ENCODE assay signal across 28 cellular contexts in genomic region chr6:123062645-123063044, GRCh38.
DNase-seq lines count a peak whose midpoint lies in the region; ATAC-seq and TF ChIP-seq lines count a peak whose summit lies in the region.
"Had no signal": no experiment of that assay in that cellular context is flagged by ENCODE, and none has a peak within 500 bp of the region (broad histone marks: within the 10 kb centered on the region; RNA-seq: fewer than 3 reads in every experiment).

No MANE protein-coding gene starts in this region.

- peak overlapping the region; percentile 72 for H3K27ac ChIP-seq in A673 (ENCODE audit: low read depth, low read length, poor library complexity, severe bottlenecking)
- peak overlapping the region; percentile 52 for H3K27ac ChIP-seq in iPS-18a (ENCODE audit: low read length)
- H3K27ac ChIP-seq in upper lobe of left lung, result no peak overlapping the region
- H3K27ac ChIP-seq: gastroesophageal sphincter, Peyer's patch, upper lobe of right lung, VCaP had no signal

- ATAC-seq in upper lobe of left lung (ENCODE audit: low FRiP score in 2 of 2) (no peak), GM21619 (IDR thresholded peaks at IDR 0.05; ENCODE audit: unreplicated experiment) (no peak)
- ATAC-seq: activated T-cell treated with anti-CD3 and anti-CD28 coated beads, Interleukin-2, amount 50 U/mL, for 4 hours; gastroesophageal sphincter; left ventricle myocardium superior; sciatic nerve; stimulated activated memory B cell treated with anti-CD40 and anti-IgM and Interleukin-4, amounts not matched to agents 10 μg/mL and 1 μg/mL and 100 μg/mL, for 72 hours; upper lobe of right lung had no signal

- H3K9ac ChIP-seq in iPS-18a (ENCODE audit: low read length), result peak overlapping the region; percentile 28

- POLR2A ChIA-PET in A673 (lab: Charles Lee; ENCODE audit: low non-redundant PET), result interaction anchor here (0.7 kb wide), 1 partner anchor 586 kb away, joined by 3 read pairs; no protein-coding TSS in a partner anchor

- WGBS in upper lobe of left lung, 2 donors, result 56% methylated on average over 1 of the region's 1 CpG

- no peaks in the 10 kb centered on the region for H3K36me3 Mint-ChIP-seq in activated T-helper 1 cell treated with anti-CD3 and anti-CD28 coated beads, Interleukin-12 subunit alpha, Interleukin-12 subunit beta, Interleukin-2, Interleukin-4 antibody, amounts not matched to agents 30 ng/mL and 10 ng/mL and 1 ng/mL, durations not matched to agents 14 hours and 24 hours and 36 hours (ENCODE audit: low read depth)
- H3K36me3 Mint-ChIP-seq: CD8-positive, alpha-beta memory T cell; stimulated activated memory B cell treated with anti-CD40 and anti-IgM and Interleukin-4, amounts not matched to agents 10 μg/mL and 1 μg/mL and 100 μg/mL, for 72 hours had no signal

- BruUV-seq in A673 (replicated peaks; lab: Mats Ljungman, UMichigan), result no TSS peak

- H3K27me3 ChIP-seq in A673 (replicated peaks; ENCODE audit: insufficient read depth, low read depth, low read length, poor library complexity) (no peaks in the 10 kb centered on the region), iPS-18a (ENCODE audit: control insufficient read depth, insufficient read depth, low read length) (no peaks in the 10 kb centered on the region), upper lobe of left lung (no peaks in the 10 kb centered on the region)
- H3K27me3 ChIP-seq: gastroesophageal sphincter, Peyer's patch, upper lobe of right lung had no signal

- DNase-seq in A673 (ENCODE audit: low spot score) (peak; percentile 77), LHCN-M2 (ENCODE audit: low read depth) (peak; percentile 3), NCI-H774 (lab: John Stamatoyannopoulos, UW) (peak; percentile 10), upper lobe of left lung (no peak), dermis blood vessel endothelial cell (no peak)
- DNase-seq in activated T-helper 1 cell treated with anti-CD3 and anti-CD28 coated beads, Interleukin-12 subunit alpha, Interleukin-12 subunit beta, Interleukin-2, Interleukin-4 antibody, amounts not matched to agents 30 ng/mL and 10 ng/mL and 1 ng/mL, durations not matched to agents 14 hours and 24 hours and 36 hours (ENCODE audit: low spot score), result no peak
- DNase-seq: activated CD4-positive, alpha-beta T cell treated with anti-CD3 and anti-CD28 coated beads, Interleukin-2, amount 10 ng/mL, durations not matched to agents 24 days and 14 days; activated T-cell treated with anti-CD3 and anti-CD28 coated beads, Interleukin-2, amount 50 U/mL, for 4 hours; CD8-positive, alpha-beta memory T cell; GF-D8; hypothalamus; left ventricle myocardium superior; NCI-H187; Peyer's patch; posterior cingulate gyrus; SIG-M5; stimulated activated CD4-positive, alpha-beta T cell treated with anti-CD3 and anti-CD28 coated beads, Interleukin-4, amount 100 ng/mL, for 4 hours; SW 1271; T-helper 9 cell; upper lobe of right lung had no signal

- no peaks in the 10 kb centered on the region for H3K9me3 Mint-ChIP-seq in activated T-helper 1 cell treated with anti-CD3 and anti-CD28 coated beads, Interleukin-12 subunit alpha, Interleukin-12 subunit beta, Interleukin-2, Interleukin-4 antibody, amounts not matched to agents 30 ng/mL and 10 ng/mL and 1 ng/mL, durations not matched to agents 14 hours and 24 hours and 36 hours
- H3K9me3 Mint-ChIP-seq: nephron; stimulated activated memory B cell treated with anti-CD40 and anti-IgM and Interleukin-4, amounts not matched to agents 10 μg/mL and 1 μg/mL and 100 μg/mL, for 72 hours had no signal

- no peak for TF ChIP-seq POLR2A in upper lobe of left lung (IDR thresholded peaks at IDR 0.05)

- H3K4me1 Mint-ChIP-seq in activated T-helper 1 cell treated with anti-CD3 and anti-CD28 coated beads, Interleukin-12 subunit alpha, Interleukin-12 subunit beta, Interleukin-2, Interleukin-4 antibody, amounts not matched to agents 30 ng/mL and 10 ng/mL and 1 ng/mL, durations not matched to agents 14 hours and 24 hours and 36 hours (ENCODE audit: low read depth), result peaks cover 12% of the 10 kb centered on the region
- H3K4me1 Mint-ChIP-seq: B cell; CD8-positive, alpha-beta memory T cell; nephron; stimulated activated memory B cell treated with anti-CD40 and anti-IgM and Interleukin-4, amounts not matched to agents 10 μg/mL and 1 μg/mL and 100 μg/mL, for 72 hours had no signal

- no peak overlapping the region for H3K27ac Mint-ChIP-seq in activated T-helper 1 cell treated with anti-CD3 and anti-CD28 coated beads, Interleukin-12 subunit alpha, Interleukin-12 subunit beta, Interleukin-2, Interleukin-4 antibody, amounts not matched to agents 30 ng/mL and 10 ng/mL and 1 ng/mL, durations not matched to agents 14 hours and 24 hours and 36 hours
- H3K27ac Mint-ChIP-seq: activated CD4-positive, alpha-beta T cell treated with anti-CD3 and anti-CD28 coated beads, Interleukin-2, amount 10 ng/mL, durations not matched to agents 24 days and 14 days; B cell; CD8-positive, alpha-beta memory T cell; nephron; stimulated activated memory B cell treated with anti-CD40 and anti-IgM and Interleukin-4, amounts not matched to agents 10 μg/mL and 1 μg/mL and 100 μg/mL, for 72 hours had no signal

- CTCF ChIA-PET in A673 (lab: Charles Lee), result interaction anchor here (0.6 kb wide), 1 partner anchor 318 kb away, joined by 4 read pairs; no protein-coding TSS in a partner anchor

- no peak overlapping the region for H3K4me3 ChIP-seq in A673 (ENCODE audit: low read depth, low read length, poor library complexity, severe bottlenecking)
- no peak overlapping the region for H3K4me3 ChIP-seq in iPS-18a (ENCODE audit: low read length)
- no peak overlapping the region for H3K4me3 ChIP-seq in upper lobe of left lung
- H3K4me3 ChIP-seq: gastroesophageal sphincter, Peyer's patch, upper lobe of right lung had no signal

- H3K9me3 ChIP-seq in A673 (ENCODE audit: low read depth, low read length, poor library complexity, severe bottlenecking) (no peaks in the 10 kb centered on the region), iPS-18a (ENCODE audit: control insufficient read depth, low read depth, low read length) (no peaks in the 10 kb centered on the region), upper lobe of left lung (no peaks in the 10 kb centered on the region)
- H3K9me3 ChIP-seq: gastroesophageal sphincter, Peyer's patch, upper lobe of right lung had no signal

- H3K4me3 Mint-ChIP-seq in activated T-helper 1 cell treated with anti-CD3 and anti-CD28 coated beads, Interleukin-12 subunit alpha, Interleukin-12 subunit beta, Interleukin-2, Interleukin-4 antibody, amounts not matched to agents 30 ng/mL and 10 ng/mL and 1 ng/mL, durations not matched to agents 14 hours and 24 hours and 36 hours, result no peak overlapping the region
- H3K4me3 Mint-ChIP-seq: activated CD4-positive, alpha-beta T cell treated with anti-CD3 and anti-CD28 coated beads, Interleukin-2, amount 10 ng/mL, durations not matched to agents 24 days and 14 days; activated T-cell treated with anti-CD3 and anti-CD28 coated beads, Interleukin-2, amount 50 U/mL, for 4 hours; B cell; CD8-positive, alpha-beta memory T cell; nephron; stimulated activated memory B cell treated with anti-CD40 and anti-IgM and Interleukin-4, amounts not matched to agents 10 μg/mL and 1 μg/mL and 100 μg/mL, for 72 hours had no signal

- intact Hi-C loops in A673 (cut with micrococcal nuclease; ENCODE audit: unreplicated experiment), result loop anchor here (2.0 kb wide), 1 partner anchor 160 kb away; no protein-coding TSS in a partner anchor
- intact Hi-C loops in activated T-helper 1 cell treated with anti-CD3 and anti-CD28 coated beads, Interleukin-12 subunit alpha, Interleukin-12 subunit beta, Interleukin-2, Interleukin-4 antibody, amounts not matched to agents 30 ng/mL and 10 ng/mL and 1 ng/mL, durations not matched to agents 14 hours and 24 hours and 36 hours (cut with micrococcal nuclease), result no loop called here

- TF ChIP-seq CTCF in A673 (conservative IDR thresholded peaks at IDR 0.05; ENCODE audit: low read depth, low read length) (no peak), upper lobe of left lung (IDR thresholded peaks at IDR 0.05) (no peak)

- TF ChIP-seq EP300 in upper lobe of left lung (IDR thresholded peaks at IDR 0.05), result no peak

- H3K4me1 ChIP-seq in A673 (ENCODE audit: insufficient read depth, low read length, poor library complexity, severe bottlenecking) (peaks cover 43% of the 10 kb centered on the region), iPS-18a (ENCODE audit: control insufficient read depth, low read depth, low read length) (peaks cover 15% of the 10 kb centered on the region), upper lobe of left lung (no peaks in the 10 kb centered on the region)
- H3K4me1 ChIP-seq: gastroesophageal sphincter, Peyer's patch, upper lobe of right lung had no signal

- no peaks in the 10 kb centered on the region for H3K27me3 Mint-ChIP-seq in activated T-helper 1 cell treated with anti-CD3 and anti-CD28 coated beads, Interleukin-12 subunit alpha, Interleukin-12 subunit beta, Interleukin-2, Interleukin-4 antibody, amounts not matched to agents 30 ng/mL and 10 ng/mL and 1 ng/mL, durations not matched to agents 14 hours and 24 hours and 36 hours (ENCODE audit: insufficient read depth)
- H3K27me3 Mint-ChIP-seq: activated CD4-positive, alpha-beta T cell treated with anti-CD3 and anti-CD28 coated beads, Interleukin-2, amount 10 ng/mL, durations not matched to agents 24 days and 14 days; B cell; CD8-positive, alpha-beta memory T cell; stimulated activated memory B cell treated with anti-CD40 and anti-IgM and Interleukin-4, amounts not matched to agents 10 μg/mL and 1 μg/mL and 100 μg/mL, for 72 hours had no signal

- H3K36me3 ChIP-seq in A673 (ENCODE audit: insufficient read depth, low read length, poor library complexity, severe bottlenecking) (peaks cover 52% of the 10 kb centered on the region), iPS-18a (ENCODE audit: control insufficient read depth, low read depth, low read length) (no peaks in the 10 kb centered on the region), upper lobe of left lung (no peaks in the 10 kb centered on the region)
- H3K36me3 ChIP-seq: gastroesophageal sphincter, Peyer's patch, upper lobe of right lung had no signal

Comparison
In these comparisons a context has a peak if more than half of its experiments do, and no peak if none do; other contexts are left out.
1. DNase-seq: peak in A673 (single experiment), LHCN-M2 (single experiment) and NCI-H774 (single experiment); none in upper lobe of left lung (0 of 2), dermis blood vessel endothelial cell (single experiment) and activated T-helper 1 cell treated with anti-CD3 and anti-CD28 coated beads, Interleukin-12 subunit alpha, Interleukin-12 subunit beta, Interleukin-2, Interleukin-4 antibody, amounts not matched to agents 30 ng/mL and 10 ng/mL and 1 ng/mL, durations not matched to agents 14 hours and 24 hours and 36 hours (single experiment).
2. H3K27ac ChIP-seq: peak in A673 (single experiment) and iPS-18a (single experiment); none in upper lobe of left lung (0 of 4).